26 cellular contexts compared by ENCODE assay signal in the genomic region with DNA sequence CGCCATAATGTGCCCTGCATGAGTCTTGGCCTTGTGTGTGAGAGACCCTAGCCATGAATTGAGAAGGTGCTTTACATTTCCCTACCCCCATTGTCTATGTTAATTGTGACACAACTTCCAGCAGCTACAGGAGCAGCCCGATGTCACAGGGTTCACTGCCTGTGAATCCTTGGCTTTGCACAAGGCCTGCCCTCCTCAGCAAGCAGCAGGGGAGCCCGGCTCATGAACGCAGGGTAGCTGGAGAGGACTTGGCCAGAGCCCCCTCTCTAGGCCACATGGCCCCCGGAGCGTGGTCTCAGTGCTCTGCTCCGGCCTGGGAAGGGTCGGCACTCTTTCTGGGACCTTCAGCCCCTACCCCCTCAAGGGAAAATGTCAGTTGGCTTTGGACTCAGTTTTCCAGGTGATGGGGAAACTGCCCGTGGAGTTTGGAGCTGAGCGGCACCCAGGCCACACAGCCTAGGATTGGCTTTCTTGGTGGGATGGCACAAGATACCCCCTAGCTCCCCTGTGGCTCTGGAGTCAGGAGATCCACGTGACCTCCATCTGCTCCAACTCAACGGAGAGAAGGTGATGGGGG.
"Had no signal": no experiment of that assay in that cellular context is flagged by ENCODE, and none has a peak within 500 bp of the region (broad histone marks: within the 10 kb centered on the region; RNA-seq: fewer than 3 reads in every experiment).

No MANE protein-coding gene starts in this region.

- DNase-seq: activated CD4-positive, alpha-beta T cell treated with anti-CD3 and anti-CD28 coated beads, Interleukin-2, amount 10 ng/mL, durations not matched to agents 7 days and 5 days; activated CD4-positive, alpha-beta T cell treated with anti-CD3 and anti-CD28 coated beads, Interleukin-2, amount 50 U/mL, for 48 hours; activated CD4-positive, CD25-positive, alpha-beta regulatory T cell; activated CD8-positive, alpha-beta T cell treated with anti-CD3 and anti-CD28 coated beads, Interleukin-2, amount 10 ng/mL, durations not matched to agents 7 days and 5 days; activated effector memory CD4-positive, alpha-beta T cell treated with Interleukin-2 at 50 U/mL for 16 hours; activated naive CD4-positive, alpha-beta T cell treated with anti-CD3 and anti-CD28 coated beads, Interleukin-2, amount 10 ng/mL, durations not matched to agents 7 days and 5 days; activated naive CD8-positive, alpha-beta T cell treated with anti-CD3 and anti-CD28 coated beads, Interleukin-2, amount 50 U/mL, for 24 hours; activated T-cell treated with anti-CD3 and anti-CD28 coated beads, Interleukin-2, amount 50 U/mL, for 24 hours; anterior cingulate cortex; brain microvascular endothelial cell; Karpas-422; NCI-H1105; NCI-H1417 treated with DMSO at 0.1 percent for 48 hours; NCI-H187 treated with DMSO at 0.1 percent for 48 hours; NCI-H2081; NCI-H345; NCI-H524 treated with DMSO at 0.1 percent for 48 hours; SHP77; SJCRH30; T1000; WERI-Rb-1 had no signal

- H3K27me3 Mint-ChIP-seq: activated CD4-positive, alpha-beta T cell treated with anti-CD3 and anti-CD28 coated beads, Interleukin-2, amount 10 ng/mL, durations not matched to agents 7 days and 5 days; activated naive CD4-positive, alpha-beta T cell treated with anti-CD3 and anti-CD28 coated beads, Interleukin-2, amount 10 ng/mL, durations not matched to agents 7 days and 5 days; activated naive CD8-positive, alpha-beta T cell; activated naive CD8-positive, alpha-beta T cell treated with anti-CD3 and anti-CD28 coated beads, Interleukin-2, amount 50 U/mL, for 24 hours; activated T-cell treated with anti-CD3 and anti-CD28 coated beads, Interleukin-2, amount 50 U/mL, for 24 hours; central memory CD8-positive, alpha-beta T cell had no signal

- H3K27me3 ChIP-seq: brain microvascular endothelial cell, cardiac muscle cell, SJCRH30 had no signal

- H3K4me3 Mint-ChIP-seq: activated CD4-positive, alpha-beta T cell treated with anti-CD3 and anti-CD28 coated beads, Interleukin-2, amount 10 ng/mL, durations not matched to agents 7 days and 5 days; activated CD8-positive, alpha-beta T cell treated with anti-CD3 and anti-CD28 coated beads, Interleukin-2, amount 10 ng/mL, durations not matched to agents 7 days and 5 days; activated naive CD4-positive, alpha-beta T cell treated with anti-CD3 and anti-CD28 coated beads, Interleukin-2, amount 10 ng/mL, durations not matched to agents 7 days and 5 days; activated naive CD8-positive, alpha-beta T cell; activated naive CD8-positive, alpha-beta T cell treated with anti-CD3 and anti-CD28 coated beads, Interleukin-2, amount 50 U/mL, for 24 hours; activated T-cell treated with anti-CD3 and anti-CD28 coated beads, Interleukin-2, amount 50 U/mL, for 24 hours; central memory CD8-positive, alpha-beta T cell had no signal

- H3K27ac ChIP-seq: brain microvascular endothelial cell, cardiac muscle cell, SJCRH30, SK-N-MC, WERI-Rb-1 had no signal

- H3K36me3 Mint-ChIP-seq: activated naive CD4-positive, alpha-beta T cell treated with anti-CD3 and anti-CD28 coated beads, Interleukin-2, amount 10 ng/mL, durations not matched to agents 7 days and 5 days; activated naive CD8-positive, alpha-beta T cell had no signal

- ATAC-seq: activated CD8-positive, alpha-beta T cell treated with anti-CD3 and anti-CD28 coated beads, Interleukin-2, amount 10 ng/mL, durations not matched to agents 7 days and 5 days; activated naive CD8-positive, alpha-beta T cell treated with anti-CD3 and anti-CD28 coated beads, Interleukin-2, amount 50 U/mL, for 24 hours; Panc1 had no signal

- H3K27ac Mint-ChIP-seq: activated CD4-positive, alpha-beta T cell treated with anti-CD3 and anti-CD28 coated beads, Interleukin-2, amount 10 ng/mL, durations not matched to agents 7 days and 5 days; activated CD8-positive, alpha-beta T cell treated with anti-CD3 and anti-CD28 coated beads, Interleukin-2, amount 10 ng/mL, durations not matched to agents 7 days and 5 days; activated naive CD4-positive, alpha-beta T cell treated with anti-CD3 and anti-CD28 coated beads, Interleukin-2, amount 10 ng/mL, durations not matched to agents 7 days and 5 days; activated naive CD8-positive, alpha-beta T cell; activated naive CD8-positive, alpha-beta T cell treated with anti-CD3 and anti-CD28 coated beads, Interleukin-2, amount 50 U/mL, for 24 hours; activated T-cell treated with anti-CD3 and anti-CD28 coated beads, Interleukin-2, amount 50 U/mL, for 24 hours had no signal

- H3K9me3 Mint-ChIP-seq: activated CD4-positive, alpha-beta T cell treated with anti-CD3 and anti-CD28 coated beads, Interleukin-2, amount 10 ng/mL, durations not matched to agents 7 days and 5 days; activated naive CD4-positive, alpha-beta T cell treated with anti-CD3 and anti-CD28 coated beads, Interleukin-2, amount 10 ng/mL, durations not matched to agents 7 days and 5 days; activated naive CD8-positive, alpha-beta T cell treated with anti-CD3 and anti-CD28 coated beads, Interleukin-2, amount 50 U/mL, for 24 hours; activated T-cell treated with anti-CD3 and anti-CD28 coated beads, Interleukin-2, amount 50 U/mL, for 24 hours; central memory CD8-positive, alpha-beta T cell had no signal

- H3K36me3 ChIP-seq: brain microvascular endothelial cell, cardiac muscle cell, SJCRH30, WERI-Rb-1 had no signal

- H3K4me1 Mint-ChIP-seq: activated CD4-positive, alpha-beta T cell treated with anti-CD3 and anti-CD28 coated beads, Interleukin-2, amount 10 ng/mL, durations not matched to agents 7 days and 5 days; activated naive CD4-positive, alpha-beta T cell treated with anti-CD3 and anti-CD28 coated beads, Interleukin-2, amount 10 ng/mL, durations not matched to agents 7 days and 5 days; activated naive CD8-positive, alpha-beta T cell treated with anti-CD3 and anti-CD28 coated beads, Interleukin-2, amount 50 U/mL, for 24 hours; central memory CD8-positive, alpha-beta T cell had no signal

- H3K9me3 ChIP-seq: SJCRH30 had no signal

- H3K4me3 ChIP-seq: cardiac muscle cell, SJCRH30, SK-N-MC had no signal
